ENCODE assay signal across 12 cellular contexts in the genomic region with DNA sequence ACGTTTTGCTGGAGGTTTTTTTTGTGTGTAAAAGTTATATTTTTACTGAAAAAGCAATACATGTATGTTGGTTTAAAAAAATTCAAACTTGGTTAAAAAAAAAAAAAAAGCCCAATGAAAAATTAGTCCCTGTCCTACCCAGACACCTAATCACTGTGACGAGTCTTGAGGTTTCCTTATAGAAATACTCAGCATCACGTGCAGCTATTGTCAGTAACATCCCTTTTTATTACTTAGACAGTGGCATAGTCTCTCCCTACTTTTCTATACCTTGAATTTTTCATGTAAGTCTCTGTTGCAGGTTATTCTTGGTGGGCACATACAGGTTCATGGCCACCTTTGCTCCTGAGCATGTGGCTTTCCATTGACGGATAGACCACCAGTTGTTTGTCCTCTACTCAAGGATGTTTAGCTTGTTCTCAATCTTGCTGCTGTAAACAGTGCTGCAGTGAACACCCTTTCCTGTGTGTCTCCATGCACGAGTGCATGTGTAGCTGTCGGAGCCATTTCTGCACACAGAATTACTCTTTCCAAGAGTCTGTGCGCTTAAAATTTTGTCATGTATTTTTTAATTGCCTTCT.
DNase-seq lines count a peak whose midpoint lies in the region; ATAC-seq, FAIRE-seq and TF ChIP-seq lines count a peak whose summit lies in the region.
"Had no signal": no experiment of that assay in that cellular context is flagged by ENCODE, and none has a peak within 500 bp of the region (broad histone marks: within the 10 kb centered on the region; RNA-seq: fewer than 3 reads in every experiment).

No MANE protein-coding gene starts in this region.

- SMC1A ChIA-PET in GM12878 (lab: Charles Lee; ENCODE audit: uncharacterized antibody, unreplicated experiment) = interaction anchor here (1.1 to 3.5 kb wide), 4 partner anchors 10 to 30 kb away, joined by 4 to 17 read pairs (median 12); no protein-coding TSS in a partner anchor

- no peaks in the 10 kb centered on the region for H3K27me3 Mint-ChIP-seq in activated T-cell treated with anti-CD3 and anti-CD28 coated beads, Interleukin-2, amount 50 U/mL, for 4 hours (ENCODE audit: low read depth)
- H3K27me3 Mint-ChIP-seq: activated T-cell treated with anti-CD3 and anti-CD28 coated beads, Interleukin-2, amount 50 U/mL, for 24 hours had no signal

- peaks cover 75% of the 10 kb centered on the region for H3K4me1 Mint-ChIP-seq in activated T-cell treated with anti-CD3 and anti-CD28 coated beads, Interleukin-2, amount 50 U/mL, for 4 hours (ENCODE audit: low read depth)

- no peak overlapping the region for H3K18ac ChIP-seq in trophoblast cell (ENCODE audit: low read length)

- H2BK5ac ChIP-seq in trophoblast cell (ENCODE audit: low read depth, low read length, poor library complexity) = no peak overlapping the region

- no peak overlapping the region for H4K91ac ChIP-seq in trophoblast cell (ENCODE audit: low read depth, low read length)

- no peak for TF ChIP-seq RAD21 in GM12878 (IDR thresholded peaks at IDR 0.05; ENCODE audit: insufficient read depth, low read depth, low read length)

- intact Hi-C loops in GM12878 (cut with micrococcal nuclease; ENCODE audit: unreplicated experiment) = no loop called here
- intact Hi-C loops in adrenal gland (cut with DNase I) = no loop called here

- H3K4me2 ChIP-seq in GM12878 (ENCODE audit: control insufficient read depth, insufficient read depth) (peak overlapping the region; percentile 73; the same call in 1 of the 2 replicates), trophoblast cell (ENCODE audit: low read length) (no peak overlapping the region)

- H3K27me3 ChIP-seq in GM12878 (replicated peaks in 1 of 2; ENCODE audit: control insufficient read depth in 2 of 2, insufficient read depth in 2 of 2, low read length in 1 of 2) (no peaks in the 10 kb centered on the region), trophoblast cell (ENCODE audit: insufficient read depth, low read length) (no peaks in the 10 kb centered on the region), adrenal gland (no peaks in the 10 kb centered on the region)
- H3K27me3 ChIP-seq: SJSA1 had no signal

- no peak overlapping the region for H2BK120ac ChIP-seq in trophoblast cell (ENCODE audit: insufficient read depth, low read length, poor library complexity)

- H3K79me1 ChIP-seq in trophoblast cell (ENCODE audit: low read length) = peaks cover 20% of the 10 kb centered on the region

- POLR2A ChIA-PET in GM12878 (lab: Charles Lee) = interaction anchor here (1.0 to 1.8 kb wide), 6 partner anchors 9 to 123 kb away, joined by 3 to 5 read pairs (median 4); a partner anchor contains a TSS

- peaks cover 60% of the 10 kb centered on the region for H3K79me2 ChIP-seq in GM12878 (ENCODE audit: control insufficient read depth, insufficient read depth, low read length)
- peaks cover 35% of the 10 kb centered on the region for H3K79me2 ChIP-seq in trophoblast cell (ENCODE audit: control insufficient read depth, insufficient read depth, low read length, poor library complexity)

- H3K9me3 ChIP-seq in GM12878 (replicated peaks; ENCODE audit: control insufficient read depth, insufficient read depth, low read length) = no peaks in the 10 kb centered on the region
- H3K9me3 ChIP-seq in trophoblast cell (ENCODE audit: insufficient read depth, low read depth, low read length) = no peaks in the 10 kb centered on the region
- H3K9me3 ChIP-seq in adrenal gland (replicated peaks in 1 of 3) = no peaks in the 10 kb centered on the region
- H3K9me3 ChIP-seq: SJSA1 had no signal

- no peak overlapping the region for H3K4me3 Mint-ChIP-seq in activated T-cell treated with anti-CD3 and anti-CD28 coated beads, Interleukin-2, amount 50 U/mL, for 4 hours
- H3K4me3 Mint-ChIP-seq: activated T-cell treated with anti-CD3 and anti-CD28 coated beads, Interleukin-2, amount 50 U/mL, for 24 hours; immature natural killer cell had no signal

- DNase-seq in COLO668 (lab: John Stamatoyannopoulos, UW; ENCODE audit: unreplicated experiment) (peak; percentile 69), NCI-H146 (lab: John Stamatoyannopoulos, UW) (peak; percentile 65), GM12878 (ENCODE audit: low read depth, low spot score) (no peak), trophoblast cell (no peak), adrenal gland (no peak)
- DNase-seq in activated T-cell treated with anti-CD3 and anti-CD28 coated beads, Interleukin-2, amount 50 U/mL, for 4 hours = no peak
- DNase-seq: activated T-cell treated with anti-CD3 and anti-CD28 coated beads, Interleukin-2, amount 50 U/mL, for 24 hours; amniotic stem cell; immature natural killer cell had no signal

- H3K9ac ChIP-seq in GM12878 (ENCODE audit: control insufficient read depth, insufficient read depth, low read length) = no peak overlapping the region
- no peak overlapping the region for H3K9ac ChIP-seq in trophoblast cell (ENCODE audit: low read length)

- no peaks in the 10 kb centered on the region for H3K9me3 Mint-ChIP-seq in activated T-cell treated with anti-CD3 and anti-CD28 coated beads, Interleukin-2, amount 50 U/mL, for 4 hours
- H3K9me3 Mint-ChIP-seq: activated T-cell treated with anti-CD3 and anti-CD28 coated beads, Interleukin-2, amount 50 U/mL, for 24 hours; immature natural killer cell had no signal

- H3K27ac ChIP-seq in GM12878 (ENCODE audit: control insufficient read depth, insufficient read depth) (peak overlapping the region; percentile 63), trophoblast cell (ENCODE audit: low read depth, low read length) (no peak overlapping the region), adrenal gland (peak overlapping the region in 1 of 5 donors; percentile 92)
- H3K27ac ChIP-seq: SJSA1 had no signal

- FAIRE-seq in GM12878 (lab: Jason Lieb, UNC) = no peak

- TF ChIP-seq CTCF in GM12878 (IDR thresholded peaks at IDR 0.05 in 2 of 3, conservative IDR thresholded peaks at IDR 0.05 in 1 of 3; ENCODE audit: control insufficient read depth in 2 of 3, extremely low read depth in 1 of 3, insufficient read depth in 1 of 3, low read depth in 3 of 3, low read length in 3 of 3) = no peak
- TF ChIP-seq CTCF in adrenal gland (IDR thresholded peaks at IDR 0.05) = no peak

- peak overlapping the region; percentile 76 for H3K4ac ChIP-seq in trophoblast cell (ENCODE audit: low read depth, low read length)

- H3K4me1 ChIP-seq in GM12878 (ENCODE audit: control insufficient read depth, insufficient read depth, low read length) (peaks cover 51% of the 10 kb centered on the region), trophoblast cell (ENCODE audit: control insufficient read depth in 1 of 2, insufficient read depth in 2 of 2, low read length in 2 of 2) (peaks cover 43 to 52% of the 10 kb centered on the region in 2 experiments), adrenal gland (replicated peaks in 1 of 2) (peaks cover 40 to 80% of the 10 kb centered on the region in 2 donors)

- H2AFZ ChIP-seq in GM12878 (ENCODE audit: control insufficient read depth, low read depth, low read length) = no peak overlapping the region
- no peak overlapping the region for H2AFZ ChIP-seq in trophoblast cell (ENCODE audit: insufficient read depth, low read length, poor library complexity)

- no peak overlapping the region for H4K12ac ChIP-seq in trophoblast cell (ENCODE audit: low read depth, low read length)

- WGBS in GM12878 (ENCODE audit: insufficient coverage, insufficient replicate concordance, low lambda C conversion rate, missing lambda C conversion rate) = 1% methylated on average over 7 of the region's 7 CpGs
- WGBS in trophoblast cell (ENCODE audit: extremely low coverage, insufficient coverage, insufficient read length) = no CpG with 5 or more reads among the region's 7 CpGs
- 76 to 80% (median 78%) methylated on average over 7 of the region's 7 CpGs for WGBS in adrenal gland, 4 donors

- TF ChIP-seq EP300 in GM12878 (IDR thresholded peaks at IDR 0.05; ENCODE audit: borderline replicate concordance in 1 of 2, control insufficient read depth in 1 of 2, low read depth in 2 of 2, low read length in 2 of 2) = no peak

- no peak for TF ChIP-seq POLR2A in GM12878 (IDR thresholded peaks at IDR 0.05; ENCODE audit: low read depth, low read length)
- no peak for TF ChIP-seq POLR2A in adrenal gland (IDR thresholded peaks at IDR 0.05)

- H2BK12ac ChIP-seq in trophoblast cell (ENCODE audit: low read length) = no peak overlapping the region

- H4K8ac ChIP-seq in trophoblast cell (ENCODE audit: low read depth, low read length) = no peak overlapping the region

- no peaks in the 10 kb centered on the region for H4K20me1 ChIP-seq in GM12878 (ENCODE audit: control insufficient read depth, insufficient read depth)

- no TSS peak for BruUV-seq in GM12878 (replicated peaks; lab: Mats Ljungman, UMichigan)

- CTCF ChIA-PET in GM12878 (lab: Yijun Ruan, JAX) = interaction anchor here (0.6 to 2.7 kb wide), 7 partner anchors 17 to 367 kb away, joined by 3 to 10 read pairs (median 3); no protein-coding TSS in a partner anchor

- no peak overlapping the region for H2AK5ac ChIP-seq in trophoblast cell (ENCODE audit: low read length)

- no peak overlapping the region for H3K14ac ChIP-seq in trophoblast cell (ENCODE audit: low read length)

- in situ Hi-C loops in GM12878 (cut with MboI) = no loop called here

- RAD21 ChIA-PET in GM12878 (lab: Charles Lee; ENCODE audit: unreplicated experiment) = interaction anchor here (0.7 to 1.3 kb wide), 6 partner anchors 9 to 234 kb away, joined by 3 to 5 read pairs (median 4); no protein-coding TSS in a partner anchor

- H3K23ac ChIP-seq in trophoblast cell (ENCODE audit: low read length) = no peak overlapping the region

- H3K36me3 Mint-ChIP-seq in activated T-cell treated with anti-CD3 and anti-CD28 coated beads, Interleukin-2, amount 50 U/mL, for 4 hours (ENCODE audit: insufficient read depth) = peaks cover 1% of the 10 kb centered on the region
- H3K36me3 Mint-ChIP-seq: immature natural killer cell had no signal

- H3K4me3 ChIP-seq in GM12878 (peak overlapping the region; percentile 30; the same call in 1 of the 2 replicates), trophoblast cell (ENCODE audit: low read depth, low read length) (no peak overlapping the region), adrenal gland (no peak overlapping the region)
- H3K4me3 ChIP-seq: SJSA1 had no signal

- H3K36me3 ChIP-seq in GM12878 (ENCODE audit: control insufficient read depth in 2 of 2, insufficient read depth in 2 of 2, low read length in 1 of 2) (peaks cover 0 to 2% of the 10 kb centered on the region in 2 experiments; a peak in 1 of 4 replicates), trophoblast cell (ENCODE audit: control insufficient read depth in 1 of 2, insufficient read depth in 2 of 2, low read length in 2 of 2) (peaks cover 14 to 23% of the 10 kb centered on the region in 2 experiments), adrenal gland (replicated peaks in 1 of 2) (no peaks in the 10 kb centered on the region)

- ATAC-seq in GM12878 (peak; percentile 15; the same call in 1 of the 3 replicates), GM21447 (IDR thresholded peaks at IDR 0.05; ENCODE audit: unreplicated experiment) (no peak), GM19324 (IDR thresholded peaks at IDR 0.05; ENCODE audit: low FRiP score, unreplicated experiment) (no peak)
- no peak for ATAC-seq in activated T-cell treated with anti-CD3 and anti-CD28 coated beads, Interleukin-2, amount 50 U/mL, for 4 hours

TF ChIP-seq in GM12878, 131 proteins besides CTCF, POLR2A, EP300 and RAD21:
- TF ChIP-seq RAD51 (IDR thresholded peaks at IDR 0.05) (peak; percentile 51), BHLHE40 (IDR thresholded peaks at IDR 0.05; ENCODE audit: borderline replicate concordance in 1 of 2, low read depth in 2 of 2, low read length in 1 of 2) (peak; percentile 81 to 85), MTA3 (IDR thresholded peaks at IDR 0.05; ENCODE audit: borderline replicate concordance, low read length) (no peak)

Comparison
In these comparisons a context has a peak if more than half of its experiments do, and no peak if none do; other contexts are left out.
1. DNase-seq: peak in COLO668 (single experiment) and NCI-H146 (single experiment); none in GM12878 (single experiment), trophoblast cell (0 of 2), adrenal gland (0 of 7) and activated T-cell treated with anti-CD3 and anti-CD28 coated beads, Interleukin-2, amount 50 U/mL, for 4 hours (single experiment).